In genomic region chr20:18056174-18057105, GRCh38 we compare ENCODE assay signal across 8 cellular contexts.
A peak's percentile ranks its signal among the peaks of the same experiment; 100 is the strongest.
DNase-seq lines count a peak whose midpoint lies in the region; ATAC-seq and TF ChIP-seq lines count a peak whose summit lies in the region.

No MANE protein-coding gene starts in this region.

- peaks cover 0 to 5% of the 10 kb centered on the region in 2 donors for H3K36me3 ChIP-seq in mucosa of rectum (ENCODE audit: control insufficient read depth in 2 of 2, insufficient read depth in 2 of 2, low read length in 2 of 2)

- H3K27ac ChIP-seq in coronary artery, result no peak overlapping the region
- peak overlapping the region; percentile 97 to 98 for H3K27ac ChIP-seq in mucosa of rectum (ENCODE audit: low read depth in 2 of 2, low read length in 2 of 2)

- ATAC-seq in HG03196 (IDR thresholded peaks at IDR 0.05; ENCODE audit: unreplicated experiment), result no peak
- ATAC-seq in GM21423 (IDR thresholded peaks at IDR 0.05; ENCODE audit: unreplicated experiment), result no peak

- peak overlapping the region; percentile 68 to 85 for H3K9ac ChIP-seq in mucosa of rectum (ENCODE audit: low read depth in 1 of 2, low read length in 2 of 2)

- no peaks in the 10 kb centered on the region for H3K9me3 ChIP-seq in mucosa of rectum (ENCODE audit: control insufficient read depth in 2 of 2, low read length in 2 of 2)

- peaks cover 9 to 14% of the 10 kb centered on the region in 2 donors for H3K27me3 ChIP-seq in mucosa of rectum (ENCODE audit: control insufficient read depth in 2 of 2, insufficient read depth in 2 of 2, low read length in 2 of 2)

- DNase-seq in DMS79 treated with DMSO at 0.1 percent for 48 hours (lab: John Stamatoyannopoulos, UW), result peak; percentile 39
- no peak for DNase-seq in DMS79 (lab: John Stamatoyannopoulos, UW)
- peak; percentile 36 for DNase-seq in NCI-H510A (lab: John Stamatoyannopoulos, UW)
- no peak for DNase-seq in coronary artery (ENCODE audit: low spot score)
- DNase-seq in cerebellar cortex (ENCODE audit: low spot score), result no peak

- TF ChIP-seq CTCF in coronary artery (IDR thresholded peaks at IDR 0.05), result no peak

- H3K4me1 ChIP-seq in mucosa of rectum (ENCODE audit: control insufficient read depth in 2 of 2, insufficient read depth in 2 of 2, low read length in 2 of 2), result peaks cover 21 to 27% of the 10 kb centered on the region in 2 donors

- H3K4me3 ChIP-seq in coronary artery (peak overlapping the region; percentile 70), mucosa of rectum (ENCODE audit: low read length in 2 of 2) (peak overlapping the region; percentile 66 to 68)

Comparison
In these comparisons a context has a peak if more than half of its experiments do, and no peak if none do; other contexts are left out.
1. DNase-seq: peak in DMS79 treated with DMSO at 0.1 percent for 48 hours (single experiment) and NCI-H510A (single experiment); none in DMS79 (single experiment), coronary artery (single experiment) and cerebellar cortex (single experiment).
2. H3K27ac ChIP-seq: peak in mucosa of rectum (2 of 2); none in coronary artery (0 of 2).